In the genomic region with DNA sequence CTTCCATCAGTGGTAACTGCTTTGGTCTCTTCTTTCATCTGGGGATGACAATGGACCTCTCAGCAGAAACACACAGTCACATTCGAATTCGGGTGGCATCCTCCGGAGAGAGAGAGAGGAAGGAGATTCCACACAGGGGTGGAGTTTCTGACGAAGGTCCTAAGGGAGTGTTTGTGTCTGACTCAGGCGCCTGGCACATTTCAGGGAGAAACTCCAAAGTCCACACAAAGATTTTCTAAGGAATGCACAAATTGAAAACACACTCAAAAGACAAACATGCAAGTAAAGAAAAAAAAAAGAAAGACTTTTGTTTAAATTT, we compare ENCODE assay signal across 14 cellular contexts. TPM values are rescaled to one million over a fixed set of nuclear protein-coding genes. Genes with fewer than 3 reads are reported as not detected.
A peak's percentile ranks its signal among the peaks of the same experiment; 100 is the strongest.
DNase-seq lines count a peak whose midpoint lies in the region; ATAC-seq, FAIRE-seq and TF ChIP-seq lines count a peak whose summit lies in the region.
"Had no signal": no experiment of that assay in that cellular context is flagged by ENCODE, and none has a peak within 500 bp of the region (broad histone marks: within the 10 kb centered on the region; RNA-seq: fewer than 3 reads in every experiment).

No MANE protein-coding gene starts in this region.

- FAIRE-seq in endothelial cell of umbilical vein (lab: Jason Lieb, UNC), result no peak

- H3K36me3 ChIP-seq in MG63 (peaks cover 59% of the 10 kb centered on the region), endothelial cell of umbilical vein (ENCODE audit: control insufficient read depth in 2 of 2, extremely low read depth in 1 of 2, insufficient read depth in 2 of 2, low read length in 2 of 2) (peaks cover 35 to 53% of the 10 kb centered on the region in 2 experiments)

- no peaks in the 10 kb centered on the region for H3K36me3 Mint-ChIP-seq in nephron (ENCODE audit: low read depth)
- H3K36me3 Mint-ChIP-seq: mesothelial cell of epicardium, WTC11 had no signal

- H3K4me3 ChIP-seq in AG09309 (ENCODE audit: control insufficient read depth, low read depth, low read length) (no peak overlapping the region), MG63 (peak overlapping the region; percentile 3; the same call in 1 of the 2 replicates), endothelial cell of umbilical vein (replicated peaks in 1 of 3; ENCODE audit: insufficient read depth in 1 of 3, low read depth in 1 of 3, low read length in 3 of 3) (peak overlapping the region in 2 of 3 experiments; percentile 91 to 96)
- H3K4me3 ChIP-seq: esophagus muscularis mucosa had no signal

- H3K27ac Mint-ChIP-seq in nephron, result peak overlapping the region in 2 of 3 experiments; percentile 27 to 61
- H3K27ac Mint-ChIP-seq: mesothelial cell of epicardium, WTC11 had no signal

- no TSS peak for BruUV-seq in endothelial cell of umbilical vein (replicated peaks; lab: Mats Ljungman, UMichigan)

- peaks cover 30% of the 10 kb centered on the region for H3K4me1 ChIP-seq in endothelial cell of umbilical vein (ENCODE audit: control insufficient read depth, extremely low read depth, insufficient read depth, low read length)

- no peak for ATAC-seq in HG03108 (IDR thresholded peaks at IDR 0.05; ENCODE audit: unreplicated experiment)

- H3K9me1 ChIP-seq in endothelial cell of umbilical vein (replicated peaks; ENCODE audit: control insufficient read depth, extremely low read depth, insufficient read depth, low read length), result no peaks in the 10 kb centered on the region

- peak overlapping the region; percentile 99 for H3K9ac ChIP-seq in endothelial cell of umbilical vein (replicated peaks; ENCODE audit: extremely low read depth, insufficient read depth, low read length)

- H3K27ac ChIP-seq in endothelial cell of umbilical vein (ENCODE audit: insufficient read depth, low read depth, low read length), result peak overlapping the region; percentile 98
- H3K27ac ChIP-seq: esophagus muscularis mucosa had no signal

- H4K20me1 ChIP-seq in endothelial cell of umbilical vein (replicated peaks; ENCODE audit: control insufficient read depth, extremely low read depth, insufficient read depth, low read length), result peaks cover 2% of the 10 kb centered on the region

- no peak overlapping the region for H2AFZ ChIP-seq in endothelial cell of umbilical vein (ENCODE audit: low read depth, low read length)

- H3K9me3 Mint-ChIP-seq in nephron, result no peaks in the 10 kb centered on the region
- H3K9me3 Mint-ChIP-seq: mesothelial cell of epicardium, WTC11 had no signal

- H3K4me1 Mint-ChIP-seq in nephron, result peaks cover 6% of the 10 kb centered on the region

- no peaks in the 10 kb centered on the region for H3K27me3 ChIP-seq in MG63
- no peaks in the 10 kb centered on the region for H3K27me3 ChIP-seq in endothelial cell of umbilical vein (ENCODE audit: control insufficient read depth in 2 of 2, insufficient read depth in 2 of 2, low read length in 2 of 2)

- H3K4me2 ChIP-seq in endothelial cell of umbilical vein (ENCODE audit: insufficient read depth, low read length), result peak overlapping the region; percentile 93

- peaks cover 43% of the 10 kb centered on the region for H3K79me2 ChIP-seq in endothelial cell of umbilical vein (ENCODE audit: control insufficient read depth, insufficient read depth, low read length)

- H3K4me3 Mint-ChIP-seq in nephron, result no peak overlapping the region
- H3K4me3 Mint-ChIP-seq: mesothelial cell of epicardium, WTC11 had no signal

- intact Hi-C loops in endothelial cell of umbilical vein (cut with micrococcal nuclease), result no loop called here

- no peak for TF ChIP-seq POLR2A in endothelial cell of umbilical vein (IDR thresholded peaks at IDR 0.05; ENCODE audit: low read depth, low read length)

- dilution Hi-C loops in endothelial cell of umbilical vein (cut with MboI; ENCODE audit: extremely low pct_ligation_motif_present, low sequenced_read_pairs), result loop anchor here (10.0 to 25.0 kb wide), 4 partner anchors 191 to 684 kb away; no protein-coding TSS in a partner anchor

- no peak for TF ChIP-seq CTCF in AG09309 (IDR thresholded peaks at IDR 0.05; ENCODE audit: control insufficient read depth, insufficient read depth, low read depth, low read length, missing control alignments)
- TF ChIP-seq CTCF in endothelial cell of umbilical vein (IDR thresholded peaks at IDR 0.05; ENCODE audit: extremely low read depth in 1 of 2, insufficient read depth in 1 of 2, low read depth in 1 of 2, low read length in 2 of 2), result no peak
- TF ChIP-seq CTCF in nephron (IDR thresholded peaks at IDR 0.05; ENCODE audit: unreplicated experiment in 3 of 3), result no peak
- no peak for TF ChIP-seq CTCF in GM13976 (IDR thresholded peaks at IDR 0.05; ENCODE audit: borderline replicate concordance, control extremely low read depth, extremely low read depth, insufficient read depth, missing control alignments)

- peaks cover 40% of the 10 kb centered on the region for H3K27me3 Mint-ChIP-seq in nephron (ENCODE audit: low read depth)

- POLR2A ChIA-PET in endothelial cell of umbilical vein (lab: Charles Lee), result interaction anchor here (1.6 kb wide), 1 partner anchor 689 kb away, joined by 6 read pairs; no protein-coding TSS in a partner anchor

- in situ Hi-C loops in GM13976 (cut with MboI; ENCODE audit: low sequenced_read_pairs, unreplicated experiment), result loop anchor here (10.0 kb wide), 1 partner anchor 309 kb away; no protein-coding TSS in a partner anchor

- CTCF ChIA-PET in endothelial cell of umbilical vein (lab: Charles Lee), result interaction anchor here (5.7 to 9.6 kb wide), 2 partner anchors 187 to 310 kb away, joined by 41 to 203 read pairs; no protein-coding TSS in a partner anchor

- H3K9me3 ChIP-seq in MG63 (no peaks in the 10 kb centered on the region), endothelial cell of umbilical vein (replicated peaks; ENCODE audit: control insufficient read depth, insufficient read depth, low read length) (no peaks in the 10 kb centered on the region)
- H3K9me3 ChIP-seq: esophagus muscularis mucosa had no signal

- DNase-seq in AG09309 (ENCODE audit: low read depth), result peak; percentile 80
- peak; percentile 92 for DNase-seq in MG63
- DNase-seq in endothelial cell of umbilical vein (ENCODE audit: low read depth, low spot score), result peak; percentile 53
- DNase-seq in hypothalamus (lab: John Stamatoyannopoulos, UW), result no peak
- DNase-seq in HUDEP-2 (lab: John Stamatoyannopoulos, UW; ENCODE audit: unreplicated experiment in 76 of 76), result no peak
- DNase-seq in GM13976 (ENCODE audit: low spot score), result no peak
- DNase-seq: activated naive CD4-positive, alpha-beta T cell treated with Interleukin-2 at 50 U/mL for 16 hours; NCI-H1436; stimulated activated CD4-positive, alpha-beta T cell treated with anti-CD3 and anti-CD28 coated beads, Interleukin-15, amount 100 ng/mL, for 24 hours had no signal

TF ChIP-seq in endothelial cell of umbilical vein, 7 proteins besides CTCF, POLR2A, EP300 and RAD21:
- no peak for TF ChIP-seq MYC (IDR thresholded peaks at IDR 0.05; ENCODE audit: low read depth, low read length)
- peak; percentile 39 for TF ChIP-seq POLR2AphosphoS5 (IDR thresholded peaks at IDR 0.05; ENCODE audit: insufficient read depth, low read depth, low read length)

RNA-seq across cellular contexts. Expression of gene EDN1, which starts 6.1 kb away (rescaled TPM):
- 23.2 and 26.8 TPM in 2 replicates for total RNA-seq in MG63 (2014; rRNA removed; shearing (Covaris generic); ENCODE audit: low replicate concordance)
- total RNA-seq in endothelial cell of umbilical vein, result 493 and 514 TPM in 2 replicates
- polyA plus RNA-seq in endothelial cell of umbilical vein, result 492 and 498 TPM in 2 replicates
- polyA plus RNA-seq in endothelial cell of umbilical vein (2011; cell fraction: cytosol; rRNA removed), result 660 and 712 TPM in 2 replicates
- 777 and 878 TPM in 2 replicates for polyA plus RNA-seq in endothelial cell of umbilical vein (2011; cell fraction: nucleus; rRNA removed)
- polyA plus RNA-seq in endothelial cell of umbilical vein (2012), result 406 and 493 TPM in 2 replicates
- polyA minus RNA-seq in endothelial cell of umbilical vein, result 345 and 433 TPM in 2 replicates
- polyA minus RNA-seq in endothelial cell of umbilical vein (2011; cell fraction: cytosol; rRNA and poly(A)+ RNA removed), result 1.2 TPM
- 248 and 267 TPM in 2 replicates for polyA minus RNA-seq in endothelial cell of umbilical vein (2011; cell fraction: nucleus; rRNA and poly(A)+ RNA removed)

Comparison
In these comparisons a context has a peak if more than half of its experiments do, and no peak if none do; other contexts are left out.
1. DNase-seq: peak in AG09309 (single experiment), MG63 (single experiment) and endothelial cell of umbilical vein (single experiment); none in hypothalamus (0 of 51), HUDEP-2 (0 of 76) and GM13976 (single experiment).
2. RNA of gene EDN1, which starts 6.1 kb away (total RNA-seq): 493 to 514 TPM in endothelial cell of umbilical vein; 23.2 to 26.8 TPM in MG63; every median in the first group is over 10 times any median in the second.